9 cellular contexts compared by ENCODE assay signal in genomic region chr1:233240839-233241682, GRCh38. TPM values are rescaled to one million over a fixed set of nuclear protein-coding genes. Genes with fewer than 3 reads are reported as not detected.
DNase-seq lines count a peak whose midpoint lies in the region; ATAC-seq and TF ChIP-seq lines count a peak whose summit lies in the region.
"Had no signal": no experiment of that assay in that cellular context is flagged by ENCODE, and none has a peak within 500 bp of the region (broad histone marks: within the 10 kb centered on the region; RNA-seq: fewer than 3 reads in every experiment).

No MANE protein-coding gene starts in this region.

- TF ChIP-seq CTCF in nephron progenitor cell (IDR thresholded peaks at IDR 0.05), result peak; percentile 91

- ATAC-seq in HG03354 (IDR thresholded peaks at IDR 0.05; ENCODE audit: poor library complexity, severe bottlenecking, unreplicated experiment), result peak; percentile 78

- H3K36me3 Mint-ChIP-seq in nephron progenitor cell (ENCODE audit: low read depth), result peaks cover 10% of the 10 kb centered on the region

- H3K27me3 Mint-ChIP-seq in nephron progenitor cell (ENCODE audit: low read depth, poor library complexity), result peaks cover 3% of the 10 kb centered on the region
- H3K27me3 Mint-ChIP-seq: activated naive CD8-positive, alpha-beta T cell had no signal

- peaks cover 43% of the 10 kb centered on the region for H3K4me1 Mint-ChIP-seq in nephron progenitor cell

- H3K9me3 Mint-ChIP-seq in nephron progenitor cell, result no peaks in the 10 kb centered on the region

- peak overlapping the region; percentile 66 for H3K27ac Mint-ChIP-seq in nephron progenitor cell
- H3K27ac Mint-ChIP-seq: activated naive CD8-positive, alpha-beta T cell had no signal

- DNase-seq in SIG-M5 treated with dmso at 0.1 percent for 504 hours (lab: John Stamatoyannopoulos, UW; ENCODE audit: unreplicated experiment), result peak; percentile 67
- no peak for DNase-seq in SIG-M5 (lab: John Stamatoyannopoulos, UW)
- peak; percentile 39 for DNase-seq in SK-N-DZ (ENCODE audit: low spot score)
- peak; percentile 51 for DNase-seq in fibroblast of gingiva (ENCODE audit: low read depth)
- peak; percentile 67 for DNase-seq in nephron progenitor cell
- DNase-seq in NK-92 (lab: John Stamatoyannopoulos, UW; ENCODE audit: unreplicated experiment), result no peak
- no peak for DNase-seq in activated effector memory CD4-positive, alpha-beta T cell treated with anti-CD3 and anti-CD28 coated beads, Interleukin-2, amount 50 U/mL, for 16 hours

- H3K4me3 Mint-ChIP-seq in nephron progenitor cell, result peak overlapping the region; percentile 52
- H3K4me3 Mint-ChIP-seq: activated naive CD8-positive, alpha-beta T cell had no signal

RNA-seq across cellular contexts. Expression of gene PCNX2, which starts 54.5 kb away (rescaled TPM):
- polyA plus RNA-seq in SK-N-DZ (2014; cell fraction: cytosol; rRNA removed), result 6.2 and 8.2 TPM in 2 replicates
- polyA plus RNA-seq in SK-N-DZ (2014; cell fraction: nucleus; rRNA removed), result 13.3 and 38.1 TPM in 2 replicates

Comparison
In these comparisons a context has a peak if more than half of its experiments do, and no peak if none do; other contexts are left out.
1. DNase-seq: peak in SIG-M5 treated with dmso at 0.1 percent for 504 hours (single experiment), SK-N-DZ (single experiment), fibroblast of gingiva (single experiment) and nephron progenitor cell (single experiment); none in SIG-M5 (single experiment), NK-92 (single experiment) and activated effector memory CD4-positive, alpha-beta T cell treated with anti-CD3 and anti-CD28 coated beads, Interleukin-2, amount 50 U/mL, for 16 hours (single experiment).